In the genomic region with DNA sequence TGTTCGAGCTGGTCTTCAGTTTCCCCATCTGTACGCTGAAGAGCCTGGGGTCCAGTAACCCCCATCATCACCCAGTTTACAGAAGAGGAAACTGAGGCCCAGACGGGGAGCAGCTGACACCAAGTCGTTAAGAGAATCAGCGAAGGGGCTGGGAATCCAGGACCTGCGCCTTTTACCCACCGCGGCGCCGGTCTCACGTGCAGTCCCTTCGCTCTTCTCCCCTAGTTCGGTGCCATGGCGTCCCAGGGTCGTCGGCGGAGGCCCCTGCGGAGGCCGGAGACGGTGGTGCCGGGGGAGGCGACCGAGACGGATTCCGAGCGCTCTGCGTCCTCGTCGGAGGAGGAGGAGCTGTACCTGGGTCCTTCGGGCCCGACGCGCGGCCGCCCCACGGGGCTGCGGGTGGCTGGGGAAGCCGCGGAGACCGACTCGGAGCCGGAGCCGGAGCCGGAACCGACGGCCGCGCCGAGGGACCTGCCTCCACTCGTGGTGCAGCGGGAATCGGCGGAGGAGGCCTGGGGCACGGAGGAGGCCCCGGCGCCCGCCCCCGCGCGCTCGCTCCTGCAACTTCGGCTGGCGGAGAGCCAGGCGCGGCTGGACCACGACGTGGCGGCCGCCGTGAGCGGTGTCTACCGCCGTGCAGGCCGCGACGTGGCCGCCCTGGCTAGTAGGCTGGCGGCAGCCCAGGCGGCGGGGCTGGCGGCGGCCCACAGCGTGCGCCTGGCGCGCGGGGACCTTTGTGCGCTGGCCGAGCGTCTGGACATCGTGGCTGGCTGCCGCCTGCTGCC, we compare ENCODE assay signal across 8 cellular contexts. TPM values are rescaled to one million over a fixed set of nuclear protein-coding genes. Genes with fewer than 3 reads are reported as not detected.
A peak's percentile ranks its signal among the peaks of the same experiment; 100 is the strongest.
DNase-seq lines count a peak whose midpoint lies in the region; ATAC-seq and TF ChIP-seq lines count a peak whose summit lies in the region.

No MANE protein-coding gene starts in this region.

- WGBS in esophagus, 2 donors = 1 to 2% methylated on average over 61 to 92 of the region's 92 CpGs

- CTCF ChIA-PET in activated CD8-positive, alpha-beta T cell treated with anti-CD3 and anti-CD28 coated beads for 36 hours (lab: Charles Lee) = interaction anchor here (0.6 to 2.6 kb wide), 15 partner anchors 8 to 684 kb away, joined by 3 to 10 read pairs (median 4); partner anchors contain the start of genes GEMIN7 and SYMPK

- H3K36me3 Mint-ChIP-seq in activated CD8-positive, alpha-beta T cell treated with anti-CD3 and anti-CD28 coated beads for 36 hours (ENCODE audit: low read depth) = peaks cover 4% of the 10 kb centered on the region
- H3K36me3 Mint-ChIP-seq in nephron progenitor cell (ENCODE audit: low read depth) = peaks cover 8% of the 10 kb centered on the region

- DNase-seq in BE2C (peak; percentile 56), nephron progenitor cell (peak; percentile 61), NCI-H1092 treated with DMSO at 0.1 percent for 48 hours (lab: John Stamatoyannopoulos, UW) (no peak)
- DNase-seq in activated CD8-positive, alpha-beta T cell treated with anti-CD3 and anti-CD28 coated beads for 36 hours = peak; percentile 64

- no peaks in the 10 kb centered on the region for H3K9me3 Mint-ChIP-seq in activated CD8-positive, alpha-beta T cell treated with anti-CD3 and anti-CD28 coated beads for 36 hours
- no peaks in the 10 kb centered on the region for H3K9me3 Mint-ChIP-seq in nephron progenitor cell

- peaks cover 24% of the 10 kb centered on the region for H3K4me1 Mint-ChIP-seq in activated CD8-positive, alpha-beta T cell treated with anti-CD3 and anti-CD28 coated beads for 36 hours (ENCODE audit: low read depth)
- H3K4me1 Mint-ChIP-seq in nephron progenitor cell = peaks cover 36% of the 10 kb centered on the region

- peak; percentile 4 for ATAC-seq in HG03095 (IDR thresholded peaks at IDR 0.05; ENCODE audit: unreplicated experiment)
- no peak for ATAC-seq in activated CD8-positive, alpha-beta T cell treated with anti-CD3 and anti-CD28 coated beads for 36 hours
- no peak for ATAC-seq in HG03108 (IDR thresholded peaks at IDR 0.05; ENCODE audit: unreplicated experiment)
- no peak for ATAC-seq in HG03442 (IDR thresholded peaks at IDR 0.05; ENCODE audit: unreplicated experiment)

- no peak for TF ChIP-seq CTCF in BE2C (IDR thresholded peaks at IDR 0.05; ENCODE audit: low read depth, low read length)
- no peak for TF ChIP-seq CTCF in activated CD8-positive, alpha-beta T cell treated with anti-CD3 and anti-CD28 coated beads for 36 hours (IDR thresholded peaks at IDR 0.05)
- no peak for TF ChIP-seq CTCF in nephron progenitor cell (IDR thresholded peaks at IDR 0.05)

- peak overlapping the region; percentile 98 for H3K4me3 ChIP-seq in BE2C (ENCODE audit: low read depth, low read length)
- H3K4me3 ChIP-seq in esophagus (ENCODE audit: low read depth in 1 of 2, low read length in 2 of 2) = peak overlapping the region; percentile 77 to 78

- H3K9me3 ChIP-seq in BE2C = no peaks in the 10 kb centered on the region
- H3K9me3 ChIP-seq in esophagus (ENCODE audit: control insufficient read depth in 2 of 2, insufficient read depth in 1 of 2, low read depth in 1 of 2, low read length in 1 of 2) = no peaks in the 10 kb centered on the region

- H3K27ac Mint-ChIP-seq in activated CD8-positive, alpha-beta T cell treated with anti-CD3 and anti-CD28 coated beads for 36 hours = peak overlapping the region; percentile 91
- H3K27ac Mint-ChIP-seq in nephron progenitor cell = no peak overlapping the region

- H3K27me3 ChIP-seq in BE2C (no peaks in the 10 kb centered on the region), esophagus (ENCODE audit: control insufficient read depth in 1 of 2, insufficient read depth in 2 of 2, low read length in 2 of 2) (no peaks in the 10 kb centered on the region)

- peak overlapping the region; percentile 82 for H3K4me3 Mint-ChIP-seq in activated CD8-positive, alpha-beta T cell treated with anti-CD3 and anti-CD28 coated beads for 36 hours
- peak overlapping the region; percentile 94 for H3K4me3 Mint-ChIP-seq in nephron progenitor cell

- POLR2A ChIA-PET in activated CD8-positive, alpha-beta T cell treated with anti-CD3 and anti-CD28 coated beads for 36 hours (lab: Charles Lee) = interaction anchor here (0.6 to 1.8 kb wide), 9 partner anchors 9 to 179 kb away, joined by 3 to 10 read pairs (median 3); partner anchors contain the start of gene PPP1R37

- no peaks in the 10 kb centered on the region for H3K36me3 ChIP-seq in BE2C
- no peaks in the 10 kb centered on the region for H3K36me3 ChIP-seq in esophagus (ENCODE audit: control insufficient read depth in 2 of 2, insufficient read depth in 2 of 2, low read length in 1 of 2)

- no peaks in the 10 kb centered on the region for H3K4me1 ChIP-seq in BE2C
- H3K4me1 ChIP-seq in esophagus (ENCODE audit: control insufficient read depth in 2 of 2, insufficient read depth in 2 of 2, low read length in 1 of 2) = peaks cover 0 to 14% of the 10 kb centered on the region in 2 donors

- peak overlapping the region; percentile 90 to 98 for H3K27ac ChIP-seq in esophagus (ENCODE audit: low read depth in 2 of 2, low read length in 1 of 2)

- H3K27me3 Mint-ChIP-seq in activated CD8-positive, alpha-beta T cell treated with anti-CD3 and anti-CD28 coated beads for 36 hours = no peaks in the 10 kb centered on the region
- peaks cover 18% of the 10 kb centered on the region for H3K27me3 Mint-ChIP-seq in nephron progenitor cell (ENCODE audit: low read depth, poor library complexity)

- intact Hi-C loops in activated CD8-positive, alpha-beta T cell treated with anti-CD3 and anti-CD28 coated beads for 36 hours (cut with micrococcal nuclease) = no loop called here

RNA-seq across cellular contexts. Expression of gene BLOC1S3, which starts 0.7 kb away (rescaled TPM):
- polyA plus RNA-seq in BE2C (2012; ENCODE audit: insufficient read depth, insufficient read length, low read depth) = 12.6 TPM
- 10 to 100 TPM in 1 of 2 experiments, 1 to 10 TPM in 1; 8.9 to 10.8 TPM for total RNA-seq in activated CD8-positive, alpha-beta T cell treated with anti-CD3 and anti-CD28 coated beads for 36 hours
- 1 to 10 TPM; 2.2 to 3.1 TPM for polyA plus RNA-seq in esophagus

RNA-seq across cellular contexts. Expression of gene TRAPPC6A, which starts 1.2 kb away (rescaled TPM):
- 26.1 TPM for polyA plus RNA-seq in BE2C (2012; ENCODE audit: insufficient read depth, insufficient read length, low read depth)
- 10 to 100 TPM; 27.3 to 28.8 TPM for total RNA-seq in activated CD8-positive, alpha-beta T cell treated with anti-CD3 and anti-CD28 coated beads for 36 hours
- 10 to 100 TPM; 25.9 to 26.4 TPM for polyA plus RNA-seq in esophagus

RNA-seq across cellular contexts. Expression of gene NKPD1, which starts 18.5 kb away (rescaled TPM):
- polyA plus RNA-seq in BE2C (2012; ENCODE audit: insufficient read depth, insufficient read length, low read depth) = 0.17 TPM
- total RNA-seq in activated CD8-positive, alpha-beta T cell treated with anti-CD3 and anti-CD28 coated beads for 36 hours = under 1 TPM; 0.07 to 0.16 TPM
- polyA plus RNA-seq in esophagus = 1 to 10 TPM in 1 of 2 donors, under 1 TPM in 1; 0.61 to 1.3 TPM
